Comparison of ENCODE assay signal across 23 cellular contexts in genomic region chr5:32551194-32551593, GRCh38. TPM values are rescaled to one million over a fixed set of nuclear protein-coding genes. Genes with fewer than 3 reads are reported as not detected.
DNase-seq lines count a peak whose midpoint lies in the region; ATAC-seq and TF ChIP-seq lines count a peak whose summit lies in the region.
"Had no signal": no experiment of that assay in that cellular context is flagged by ENCODE, and none has a peak within 500 bp of the region (broad histone marks: within the 10 kb centered on the region; RNA-seq: fewer than 3 reads in every experiment).

No MANE protein-coding gene starts in this region.

- no peaks in the 10 kb centered on the region for H3K4me1 ChIP-seq in CD8-positive, alpha-beta T cell (ENCODE audit: insufficient read depth, low read length)
- H3K4me1 ChIP-seq: A549, BE2C, HAP-1 had no signal

- intact Hi-C loops in CD8-positive, alpha-beta T cell (cut with DNase I, micrococcal nuclease) = no loop called here

- DNase-seq in NCI-H82 (lab: John Stamatoyannopoulos, UW) (peak; percentile 2), NCI-H82 treated with DMSO at 0.1 percent for 48 hours (lab: John Stamatoyannopoulos, UW; ENCODE audit: unreplicated experiment) (no peak), amniotic epithelial cell (ENCODE audit: low read depth) (peak; percentile 58), mesenteric fat pad (ENCODE audit: low spot score) (peak; percentile 5), omental fat pad (ENCODE audit: low spot score) (no peak)
- DNase-seq in CD8-positive, alpha-beta T cell = no peak
- DNase-seq in activated naive CD4-positive, alpha-beta T cell treated with Interleukin-2 at 50 U/mL for 16 hours = no peak
- DNase-seq in activated CD4-positive, alpha-beta T cell treated with anti-CD3 and anti-CD28 coated beads, Interleukin-2, amount 50 U/mL, for 48 hours = no peak
- DNase-seq: 8988T; ACHN; BE2C; Calu3; CD4-positive, alpha-beta T cell; COR-L47; DMS53; DMS79 treated with DMSO at 0.1 percent for 48 hours; GF-D8; GOT3; HFFc6 had no signal

- no peaks in the 10 kb centered on the region for H3K27me3 Mint-ChIP-seq in CD8-positive, alpha-beta T cell (ENCODE audit: low read depth)
- H3K27me3 Mint-ChIP-seq: CD4-positive, alpha-beta T cell had no signal

- CTCF ChIA-PET in CD8-positive, alpha-beta T cell (lab: Charles Lee) = no interaction called here

- no peaks in the 10 kb centered on the region for H3K36me3 ChIP-seq in CD8-positive, alpha-beta T cell (ENCODE audit: insufficient read depth, low read length)
- H3K36me3 ChIP-seq: BE2C, HAP-1 had no signal

- no peak for TF ChIP-seq CTCF in omental fat pad (IDR thresholded peaks at IDR 0.05)
- no peak for TF ChIP-seq CTCF in CD8-positive, alpha-beta T cell (IDR thresholded peaks at IDR 0.05)

- H3K27me3 ChIP-seq in CD8-positive, alpha-beta T cell (ENCODE audit: insufficient read depth, low read length) = no peaks in the 10 kb centered on the region
- H3K27me3 ChIP-seq: BE2C; BLaER1 treated with 17β-estradiol and CSF1 and Interleukin-3, amounts not matched to agents 10 nM and 100 nM had no signal

- no peak overlapping the region for H3K27ac ChIP-seq in CD8-positive, alpha-beta T cell (ENCODE audit: low read depth, low read length)
- H3K27ac ChIP-seq: A549; BLaER1 treated with 17β-estradiol and CSF1 and Interleukin-3, amounts not matched to agents 10 nM and 100 nM had no signal

- no peak overlapping the region for H3K4me3 ChIP-seq in CD8-positive, alpha-beta T cell (ENCODE audit: low read depth, low read length)
- H3K4me3 ChIP-seq: A549; BLaER1 treated with 17β-estradiol and CSF1 and Interleukin-3, amounts not matched to agents 10 nM and 100 nM; HAP-1 had no signal

- peaks cover 8% of the 10 kb centered on the region for H3K4me1 Mint-ChIP-seq in CD8-positive, alpha-beta T cell (ENCODE audit: low read depth)

- no peaks in the 10 kb centered on the region for H3K9me3 Mint-ChIP-seq in CD8-positive, alpha-beta T cell
- H3K9me3 Mint-ChIP-seq: CD4-positive, alpha-beta T cell had no signal

- no peak overlapping the region for H3K27ac Mint-ChIP-seq in CD8-positive, alpha-beta T cell
- H3K27ac Mint-ChIP-seq: CD14-positive monocyte; CD4-positive, alpha-beta T cell; HFFc6 had no signal

- H3K36me3 Mint-ChIP-seq in CD8-positive, alpha-beta T cell = no peaks in the 10 kb centered on the region

- no peaks in the 10 kb centered on the region for H3K9me3 ChIP-seq in CD8-positive, alpha-beta T cell (ENCODE audit: low read length)
- H3K9me3 ChIP-seq: BE2C, HAP-1 had no signal

- no peak overlapping the region for H3K4me3 Mint-ChIP-seq in CD8-positive, alpha-beta T cell
- H3K4me3 Mint-ChIP-seq: CD14-positive monocyte; CD4-positive, alpha-beta T cell; HFFc6 had no signal

- ATAC-seq in omental fat pad (ENCODE audit: low FRiP score) = peak; percentile 95
- ATAC-seq in CD8-positive, alpha-beta T cell = no peak
- ATAC-seq: A549 had no signal

- POLR2A ChIA-PET in CD8-positive, alpha-beta T cell (lab: Charles Lee) = no interaction called here

RNA-seq across cellular contexts. Expression of gene SUB1, which starts 34.2 kb away (rescaled TPM):
- total RNA-seq in mesenteric fat pad = 295 TPM
- total RNA-seq in omental fat pad = 100 to 1,000 TPM; 202 to 235 (median 223) TPM
- 100 to 1,000 TPM; 361 to 370 TPM for total RNA-seq in CD8-positive, alpha-beta T cell

Comparison
In these comparisons a context has a peak if more than half of its experiments do, and no peak if none do; other contexts are left out.
1. DNase-seq: peak in NCI-H82 (single experiment), amniotic epithelial cell (single experiment) and mesenteric fat pad (single experiment); none in NCI-H82 treated with DMSO at 0.1 percent for 48 hours (single experiment), omental fat pad (single experiment), CD8-positive, alpha-beta T cell (0 of 7), activated naive CD4-positive, alpha-beta T cell treated with Interleukin-2 at 50 U/mL for 16 hours (single experiment) and activated CD4-positive, alpha-beta T cell treated with anti-CD3 and anti-CD28 coated beads, Interleukin-2, amount 50 U/mL, for 48 hours (0 of 2).